ENCODE assay signal across 14 cellular contexts in genomic region chr7:148238926-148239325, GRCh38.
"Had no signal": no experiment of that assay in that cellular context is flagged by ENCODE, and none has a peak within 500 bp of the region (broad histone marks: within the 10 kb centered on the region; RNA-seq: fewer than 3 reads in every experiment).

No MANE protein-coding gene starts in this region.

- DNase-seq: activated effector memory CD4-positive, alpha-beta T cell treated with Interleukin-2 at 50 U/mL for 16 hours; activated T-cell treated with anti-CD3 and anti-CD28 coated beads, Interleukin-2, amount 50 U/mL, for 1 hour; anterior cingulate cortex; endodermal cell; foreskin melanocyte; head of caudate nucleus; islet precursor cell; ovary; T-helper 2 cell; thyroid gland; uterus had no signal

- H3K36me3 ChIP-seq: esophagus muscularis mucosa, ovary, thyroid gland, uterus had no signal

- H3K27ac Mint-ChIP-seq: activated naive CD4-positive, alpha-beta T cell treated with anti-CD3 and anti-CD28 coated beads, Interleukin-2, amount 50 U/mL, for 72 hours; endodermal cell had no signal

- H3K27me3 ChIP-seq: esophagus muscularis mucosa, ovary, thyroid gland, uterus had no signal

- H3K27ac ChIP-seq: esophagus muscularis mucosa, ovary, thyroid gland, uterus had no signal

- H3K4me3 Mint-ChIP-seq: endodermal cell, neural crest cell had no signal

- H3K36me3 Mint-ChIP-seq: activated naive CD4-positive, alpha-beta T cell treated with anti-CD3 and anti-CD28 coated beads, Interleukin-2, amount 50 U/mL, for 72 hours had no signal

- H3K4me3 ChIP-seq: esophagus muscularis mucosa, ovary, thyroid gland, uterus had no signal

- H3K4me1 ChIP-seq: thyroid gland had no signal

- H3K9me3 ChIP-seq: esophagus muscularis mucosa, ovary, thyroid gland, uterus had no signal

- H3K9me3 Mint-ChIP-seq: activated naive CD4-positive, alpha-beta T cell treated with anti-CD3 and anti-CD28 coated beads, Interleukin-2, amount 50 U/mL, for 72 hours; neural crest cell had no signal

- ATAC-seq: activated naive CD4-positive, alpha-beta T cell treated with anti-CD3 and anti-CD28 coated beads, Interleukin-2, amount 50 U/mL, for 72 hours had no signal
